1 cellular context compared by ENCODE assay signal in genomic region chr3:137099336-137099735, GRCh38.
TF ChIP-seq lines count a peak whose summit lies in the region.

No MANE protein-coding gene starts in this region.

TF ChIP-seq in GM23338, 12 proteins besides CTCF, POLR2A, EP300 and RAD21 (continued from another document):
- TF ChIP-seq ZNF462 (CRISPR knock-in tag; IDR thresholded peaks at IDR 0.05): no peak
- no peak for TF ChIP-seq ZNF114 (CRISPR knock-in tag; IDR thresholded peaks at IDR 0.05)
- no peak for TF ChIP-seq ETS1 (IDR thresholded peaks at IDR 0.05)
- no peak for TF ChIP-seq CREB1 (CRISPR knock-in tag; IDR thresholded peaks at IDR 0.05; ENCODE audit: low read depth)
- no peak for TF ChIP-seq POLR2AphosphoS5 (IDR thresholded peaks at IDR 0.05; ENCODE audit: low read depth)
- TF ChIP-seq EZH2 (IDR thresholded peaks at IDR 0.05; ENCODE audit: low read depth, unreplicated experiment): no peak
- TF ChIP-seq ZNF331 (CRISPR knock-in tag; IDR thresholded peaks at IDR 0.05; ENCODE audit: low read depth): no peak
